8 cellular contexts compared by ENCODE assay signal in genomic region chr5:95846554-95847260, GRCh38. TPM values are rescaled to one million over a fixed set of nuclear protein-coding genes. Genes with fewer than 3 reads are reported as not detected.
DNase-seq lines count a peak whose midpoint lies in the region; ATAC-seq, FAIRE-seq and TF ChIP-seq lines count a peak whose summit lies in the region.

No MANE protein-coding gene starts in this region.

- H3K4me3 ChIP-seq in pancreas: no peak overlapping the region

- no peaks in the 10 kb centered on the region for H3K27me3 ChIP-seq in pancreas

- ATAC-seq in GM21619 (IDR thresholded peaks at IDR 0.05; ENCODE audit: unreplicated experiment) (peak; percentile 62), pancreas (peak; percentile 68 to 90 (median 86))

- in situ Hi-C loops in SK-MEL-5 (cut with HindIII; ENCODE audit: low pct_unique_long_range_greater_than_20kb, low sequenced_read_pairs): no loop called here

- H3K36me3 ChIP-seq in pancreas: no peaks in the 10 kb centered on the region

- 55 to 58% methylated on average over 7 of the region's 7 CpGs for WGBS in pancreas, 2 donors

- DNase-seq in ELF-1 (ENCODE audit: low read depth, low spot score) (peak; percentile 60), LHCN-M2 (ENCODE audit: low read depth) (peak; percentile 73), SK-MEL-5 (ENCODE audit: low read depth, low spot score) (peak; percentile 84), foreskin melanocyte (peak; percentile 50), pancreas (peak in 4 of 6 donors; percentile 56 to 81 (median 60)), posterior vena cava (ENCODE audit: low spot score) (no peak)
- peak; percentile 65 for DNase-seq in activated naive CD4-positive, alpha-beta T cell treated with Interleukin-2 at 50 U/mL for 16 hours

- H3K27ac ChIP-seq in pancreas: no peak overlapping the region

- peak; percentile 32 for FAIRE-seq in pancreas (lab: Jason Lieb, UNC)

- intact Hi-C loops in pancreas (cut with DNase I) (loop anchor here in 2 of 3 donors (5.0 to 10.0 kb wide), 4 partner anchors 64 to 204 kb away; partner anchors contain the start of gene RFESD (in 1 of the 2)), posterior vena cava (cut with DNase I) (loop anchor here (1.0 to 10.0 kb wide), 5 partner anchors 65 to 202 kb away; partner anchors contain the start of gene RFESD (in 1 of the 2))

- peak; percentile 80 to 94 (median 91) for TF ChIP-seq CTCF in pancreas (IDR thresholded peaks at IDR 0.05)

- H3K4me1 ChIP-seq in pancreas: peaks cover 4 to 7% (median 5%) of the 10 kb centered on the region in 3 donors

- H3K9me3 ChIP-seq in pancreas: no peaks in the 10 kb centered on the region

RNA-seq across cellular contexts. Expression of gene GLRX, which starts 24.2 kb away (rescaled TPM):
- total RNA-seq in LHCN-M2 (2014; rRNA removed): 108 and 119 TPM in 2 replicates
- 180 TPM for polyA plus RNA-seq in LHCN-M2 (2012)
- 8.1 and 10.8 TPM in 2 replicates for total RNA-seq in SK-MEL-5 (2014; rRNA removed; shearing (Covaris generic))
- 26.5 and 28.5 TPM in 2 replicates for polyA plus RNA-seq in SK-MEL-5 (2015; cell fraction: cytosol; rRNA removed)
- polyA plus RNA-seq in SK-MEL-5 (2015; cell fraction: nucleus; rRNA removed): 10.0 and 12.2 TPM in 2 replicates
- 10 to 100 TPM in 1 of 6 donors, 1 to 10 TPM in 5; 1.7 to 11.2 (median 4.4) TPM for total RNA-seq in pancreas
- polyA plus RNA-seq in pancreas: 10 to 100 TPM; 15.7 to 20.9 TPM
- 10 to 100 TPM; 31.0 to 52.5 TPM for total RNA-seq in posterior vena cava
